ENCODE assay signal across 1 cellular context in the genomic region with DNA sequence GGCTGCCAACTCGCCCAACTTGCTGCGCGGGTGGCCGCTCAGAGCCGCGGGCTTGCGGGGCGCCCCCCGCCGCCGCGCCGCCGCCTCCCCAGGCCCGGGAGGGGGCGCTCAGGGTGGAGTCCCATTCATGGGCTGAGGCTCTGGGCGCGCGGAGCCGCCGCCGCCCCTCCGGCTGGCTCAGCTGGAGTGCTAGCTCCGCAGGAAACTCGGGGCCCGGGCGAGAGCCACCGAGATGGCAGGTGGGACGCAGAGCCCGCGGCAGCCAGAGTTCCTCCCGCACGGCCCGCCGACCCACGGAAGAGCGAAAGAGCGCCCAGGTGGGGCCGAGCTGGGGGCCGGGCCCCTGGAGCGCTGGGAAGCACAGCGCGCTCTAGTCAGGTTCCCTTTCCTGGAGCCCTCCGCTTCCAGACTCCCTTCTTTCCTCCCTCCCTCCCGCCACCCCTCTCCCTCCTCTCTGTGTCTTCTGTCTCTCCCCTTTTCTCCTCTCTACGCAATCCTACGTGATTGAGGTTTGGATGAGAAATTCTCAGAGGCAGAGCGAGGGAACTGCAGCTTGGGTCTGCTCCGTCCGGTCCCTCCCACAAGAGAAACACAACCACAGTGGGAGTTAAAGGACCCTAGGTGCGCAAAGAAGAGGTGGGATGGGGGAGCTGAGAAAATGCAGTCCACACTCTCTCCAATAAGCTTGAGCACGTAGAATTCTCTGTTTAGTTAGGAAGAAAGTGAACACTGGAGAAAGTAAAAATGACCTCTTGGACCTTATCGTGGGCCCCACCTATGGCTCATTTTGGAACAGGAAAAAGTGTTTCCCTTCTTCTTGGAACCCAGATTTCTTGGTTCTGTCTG.
TF ChIP-seq lines count a peak whose summit lies in the region.

No MANE protein-coding gene starts in this region.

TF ChIP-seq in HEK293, 187 proteins besides CTCF, POLR2A, EP300 and RAD21 (continued from another document):
- TF ChIP-seq, protein P1, sequence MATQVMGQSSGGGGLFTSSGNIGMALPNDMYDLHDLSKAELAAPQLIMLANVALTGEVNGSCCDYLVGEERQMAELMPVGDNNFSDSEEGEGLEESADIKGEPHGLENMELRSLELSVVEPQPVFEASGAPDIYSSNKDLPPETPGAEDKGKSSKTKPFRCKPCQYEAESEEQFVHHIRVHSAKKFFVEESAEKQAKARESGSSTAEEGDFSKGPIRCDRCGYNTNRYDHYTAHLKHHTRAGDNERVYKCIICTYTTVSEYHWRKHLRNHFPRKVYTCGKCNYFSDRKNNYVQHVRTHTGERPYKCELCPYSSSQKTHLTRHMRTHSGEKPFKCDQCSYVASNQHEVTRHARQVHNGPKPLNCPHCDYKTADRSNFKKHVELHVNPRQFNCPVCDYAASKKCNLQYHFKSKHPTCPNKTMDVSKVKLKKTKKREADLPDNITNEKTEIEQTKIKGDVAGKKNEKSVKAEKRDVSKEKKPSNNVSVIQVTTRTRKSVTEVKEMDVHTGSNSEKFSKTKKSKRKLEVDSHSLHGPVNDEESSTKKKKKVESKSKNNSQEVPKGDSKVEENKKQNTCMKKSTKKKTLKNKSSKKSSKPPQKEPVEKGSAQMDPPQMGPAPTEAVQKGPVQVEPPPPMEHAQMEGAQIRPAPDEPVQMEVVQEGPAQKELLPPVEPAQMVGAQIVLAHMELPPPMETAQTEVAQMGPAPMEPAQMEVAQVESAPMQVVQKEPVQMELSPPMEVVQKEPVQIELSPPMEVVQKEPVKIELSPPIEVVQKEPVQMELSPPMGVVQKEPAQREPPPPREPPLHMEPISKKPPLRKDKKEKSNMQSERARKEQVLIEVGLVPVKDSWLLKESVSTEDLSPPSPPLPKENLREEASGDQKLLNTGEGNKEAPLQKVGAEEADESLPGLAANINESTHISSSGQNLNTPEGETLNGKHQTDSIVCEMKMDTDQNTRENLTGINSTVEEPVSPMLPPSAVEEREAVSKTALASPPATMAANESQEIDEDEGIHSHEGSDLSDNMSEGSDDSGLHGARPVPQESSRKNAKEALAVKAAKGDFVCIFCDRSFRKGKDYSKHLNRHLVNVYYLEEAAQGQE (tag by site-specific recombination; IDR thresholded peaks at IDR 0.05): no peak
- TF ChIP-seq REPIN1 (tag by site-specific recombination; IDR thresholded peaks at IDR 0.05; ENCODE audit: low read depth): no peak
- no peak for TF ChIP-seq SCRT1 (tag by site-specific recombination; IDR thresholded peaks at IDR 0.05; ENCODE audit: borderline replicate concordance)
- no peak for TF ChIP-seq ZNF843 (tag by site-specific recombination; IDR thresholded peaks at IDR 0.05)
- TF ChIP-seq ZNF184 (tag by site-specific recombination; IDR thresholded peaks at IDR 0.05): no peak
- TF ChIP-seq PRDM1 (tag by site-specific recombination; IDR thresholded peaks at IDR 0.05): peak; percentile 78
- TF ChIP-seq ZNF274 (IDR thresholded peaks at IDR 0.05; ENCODE audit: low read length): no peak
- no peak for TF ChIP-seq ZNF274 (tag by site-specific recombination; IDR thresholded peaks at IDR 0.05; ENCODE audit: borderline replicate concordance)
- no peak for TF ChIP-seq ZNF112 (tag by site-specific recombination; IDR thresholded peaks at IDR 0.05)
- no peak for TF ChIP-seq ZNF555 (tag by site-specific recombination; conservative IDR thresholded peaks at IDR 0.05)
- TF ChIP-seq ZNF175 (tag by site-specific recombination; IDR thresholded peaks at IDR 0.05): no peak
- TF ChIP-seq, protein P2, sequence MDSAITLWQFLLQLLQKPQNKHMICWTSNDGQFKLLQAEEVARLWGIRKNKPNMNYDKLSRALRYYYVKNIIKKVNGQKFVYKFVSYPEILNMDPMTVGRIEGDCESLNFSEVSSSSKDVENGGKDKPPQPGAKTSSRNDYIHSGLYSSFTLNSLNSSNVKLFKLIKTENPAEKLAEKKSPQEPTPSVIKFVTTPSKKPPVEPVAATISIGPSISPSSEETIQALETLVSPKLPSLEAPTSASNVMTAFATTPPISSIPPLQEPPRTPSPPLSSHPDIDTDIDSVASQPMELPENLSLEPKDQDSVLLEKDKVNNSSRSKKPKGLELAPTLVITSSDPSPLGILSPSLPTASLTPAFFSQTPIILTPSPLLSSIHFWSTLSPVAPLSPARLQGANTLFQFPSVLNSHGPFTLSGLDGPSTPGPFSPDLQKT (IDR thresholded peaks at IDR 0.05; ENCODE audit: borderline replicate concordance, low read depth, low read length): no peak
- no peak for TF ChIP-seq ZNF677 (tag by site-specific recombination; IDR thresholded peaks at IDR 0.05)
- peak; percentile 76 for TF ChIP-seq ZBTB8A (tag by site-specific recombination; IDR thresholded peaks at IDR 0.05)
- TF ChIP-seq ZFP3 (tag by site-specific recombination; IDR thresholded peaks at IDR 0.05; ENCODE audit: low read depth): no peak
- TF ChIP-seq ZNF169 (tag by site-specific recombination; IDR thresholded peaks at IDR 0.05): no peak
- TF ChIP-seq, protein P3, sequence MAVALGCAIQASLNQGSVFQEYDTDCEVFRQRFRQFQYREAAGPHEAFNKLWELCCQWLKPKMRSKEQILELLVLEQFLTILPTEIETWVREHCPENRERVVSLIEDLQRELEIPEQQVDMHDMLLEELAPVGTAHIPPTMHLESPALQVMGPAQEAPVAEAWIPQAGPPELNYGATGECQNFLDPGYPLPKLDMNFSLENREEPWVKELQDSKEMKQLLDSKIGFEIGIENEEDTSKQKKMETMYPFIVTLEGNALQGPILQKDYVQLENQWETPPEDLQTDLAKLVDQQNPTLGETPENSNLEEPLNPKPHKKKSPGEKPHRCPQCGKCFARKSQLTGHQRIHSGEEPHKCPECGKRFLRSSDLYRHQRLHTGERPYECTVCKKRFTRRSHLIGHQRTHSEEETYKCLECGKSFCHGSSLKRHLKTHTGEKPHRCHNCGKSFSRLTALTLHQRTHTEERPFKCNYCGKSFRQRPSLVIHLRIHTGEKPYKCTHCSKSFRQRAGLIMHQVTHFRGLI (tag by site-specific recombination; IDR thresholded peaks at IDR 0.05): no peak
- no peak for TF ChIP-seq YY2 (tag by site-specific recombination; IDR thresholded peaks at IDR 0.05)
- TF ChIP-seq ZNF221 (tag by site-specific recombination; IDR thresholded peaks at IDR 0.05; ENCODE audit: borderline replicate concordance): no peak
- no peak for TF ChIP-seq KLF7 (tag by site-specific recombination; IDR thresholded peaks at IDR 0.05; ENCODE audit: borderline replicate concordance)
- TF ChIP-seq, protein P4, sequence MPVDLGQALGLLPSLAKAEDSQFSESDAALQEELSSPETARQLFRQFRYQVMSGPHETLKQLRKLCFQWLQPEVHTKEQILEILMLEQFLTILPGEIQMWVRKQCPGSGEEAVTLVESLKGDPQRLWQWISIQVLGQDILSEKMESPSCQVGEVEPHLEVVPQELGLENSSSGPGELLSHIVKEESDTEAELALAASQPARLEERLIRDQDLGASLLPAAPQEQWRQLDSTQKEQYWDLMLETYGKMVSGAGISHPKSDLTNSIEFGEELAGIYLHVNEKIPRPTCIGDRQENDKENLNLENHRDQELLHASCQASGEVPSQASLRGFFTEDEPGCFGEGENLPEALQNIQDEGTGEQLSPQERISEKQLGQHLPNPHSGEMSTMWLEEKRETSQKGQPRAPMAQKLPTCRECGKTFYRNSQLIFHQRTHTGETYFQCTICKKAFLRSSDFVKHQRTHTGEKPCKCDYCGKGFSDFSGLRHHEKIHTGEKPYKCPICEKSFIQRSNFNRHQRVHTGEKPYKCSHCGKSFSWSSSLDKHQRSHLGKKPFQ (tag by site-specific recombination; IDR thresholded peaks at IDR 0.05): no peak
- no peak for TF ChIP-seq ZNF140 (tag by site-specific recombination; IDR thresholded peaks at IDR 0.05)
- no peak for TF ChIP-seq SALL2 (tag by site-specific recombination; IDR thresholded peaks at IDR 0.05; ENCODE audit: borderline replicate concordance)
- no peak for TF ChIP-seq MEIS1 (CRISPR knock-in tag; IDR thresholded peaks at IDR 0.05; ENCODE audit: borderline replicate concordance)
